Comparison of ENCODE assay signal across 17 cellular contexts in the genomic region with DNA sequence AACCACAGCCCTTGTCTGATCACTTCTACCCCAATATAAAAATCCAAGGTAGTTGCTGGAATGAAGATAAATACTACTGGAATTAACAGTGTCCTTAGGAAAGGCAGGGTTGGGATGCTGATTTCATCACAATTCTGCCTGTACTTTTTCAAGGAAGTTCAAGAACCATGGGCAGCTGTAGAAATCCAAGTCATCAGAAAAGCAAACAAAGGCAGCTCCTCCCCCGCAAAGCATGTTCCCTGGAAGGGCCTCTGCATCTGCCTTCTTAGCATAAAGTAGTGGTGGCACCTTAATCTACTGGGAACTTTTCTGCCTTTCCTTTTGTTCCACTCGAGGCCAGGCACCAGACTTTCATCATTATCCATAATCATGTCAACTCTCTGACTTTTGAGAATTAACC. TPM values are rescaled to one million over a fixed set of nuclear protein-coding genes. Genes with fewer than 3 reads are reported as not detected.
DNase-seq lines count a peak whose midpoint lies in the region; ATAC-seq, FAIRE-seq and TF ChIP-seq lines count a peak whose summit lies in the region.
"Had no signal": no experiment of that assay in that cellular context is flagged by ENCODE, and none has a peak within 500 bp of the region (broad histone marks: within the 10 kb centered on the region; RNA-seq: fewer than 3 reads in every experiment).

No MANE protein-coding gene starts in this region.

- TF ChIP-seq POLR2A in uterus (IDR thresholded peaks at IDR 0.05): no peak

- no TSS peak for BruUV-seq in Calu3 (replicated peaks; lab: Mats Ljungman, UMichigan)

- no peaks in the 10 kb centered on the region for H4K20me1 ChIP-seq in GM23338 (replicated peaks; ENCODE audit: insufficient read depth)
- H4K20me1 ChIP-seq: BLaER1 had no signal

- H3K4me1 ChIP-seq in GM23338 (ENCODE audit: insufficient read depth): peaks cover 8% of the 10 kb centered on the region; the same call in 1 of the 2 replicates
- no peaks in the 10 kb centered on the region for H3K4me1 ChIP-seq in uterus
- H3K4me1 ChIP-seq: A549, BLaER1 had no signal

- H3K4me2 ChIP-seq in GM23338: peak overlapping the region; percentile 24; the same call in 1 of the 2 replicates
- H3K4me2 ChIP-seq: A549, BLaER1 had no signal

- peaks cover 5% of the 10 kb centered on the region; the same call in 1 of the 2 replicates for H3K9me2 ChIP-seq in GM23338 (ENCODE audit: insufficient read depth)

- H3K27ac ChIP-seq in GM23338 (ENCODE audit: low read depth) (no peak overlapping the region), uterus (no peak overlapping the region)
- H3K27ac ChIP-seq: A549, BLaER1 had no signal

- H3K27me3 Mint-ChIP-seq in Calu3 (ENCODE audit: unreplicated experiment) (peaks cover 29% of the 10 kb centered on the region), GM23338 (ENCODE audit: insufficient read depth, low read depth, poor library complexity) (peaks cover 4% of the 10 kb centered on the region)
- peaks cover 3% of the 10 kb centered on the region for H3K27me3 Mint-ChIP-seq in T-helper 2 cell treated with Interferon-gamma antibody and Interleukin-4, amounts not matched to agents 5 μg/mL and 100 μg/mL, for 36 hours (ENCODE audit: low read depth)

- H2AFZ ChIP-seq in GM23338: no peak overlapping the region

- H3K4me3 Mint-ChIP-seq in Calu3 (ENCODE audit: low read depth, unreplicated experiment) (no peak overlapping the region), GM23338 (no peak overlapping the region; the same call in 2 of the 3 replicates)
- no peak overlapping the region for H3K4me3 Mint-ChIP-seq in T-helper 2 cell treated with Interferon-gamma antibody and Interleukin-4, amounts not matched to agents 5 μg/mL and 100 μg/mL, for 36 hours
- H3K4me3 Mint-ChIP-seq: CD4-positive, alpha-beta memory T cell had no signal

- no peaks in the 10 kb centered on the region for H3K27me3 ChIP-seq in GM23338 (ENCODE audit: insufficient read depth)
- H3K27me3 ChIP-seq in bronchial epithelial cell (ENCODE audit: control insufficient read depth, insufficient read depth, low read length): no peaks in the 10 kb centered on the region
- no peaks in the 10 kb centered on the region for H3K27me3 ChIP-seq in uterus
- H3K27me3 ChIP-seq: BLaER1 had no signal

- H3K36me3 ChIP-seq in GM23338 (ENCODE audit: insufficient read depth) (no peaks in the 10 kb centered on the region), bronchial epithelial cell (ENCODE audit: control insufficient read depth, insufficient read depth, low read length) (no peaks in the 10 kb centered on the region), uterus (no peaks in the 10 kb centered on the region)
- H3K36me3 ChIP-seq: BLaER1 had no signal

- H3K4me3 ChIP-seq in GM23338 (no peak overlapping the region), bronchial epithelial cell (ENCODE audit: low read depth, low read length) (no peak overlapping the region), uterus (no peak overlapping the region)
- H3K4me3 ChIP-seq: A549, BLaER1 had no signal

- H3K4me1 Mint-ChIP-seq in Calu3 (ENCODE audit: low read depth, unreplicated experiment) (no peaks in the 10 kb centered on the region), GM23338 (peaks cover 14% of the 10 kb centered on the region)
- H3K4me1 Mint-ChIP-seq in T-helper 2 cell treated with Interferon-gamma antibody and Interleukin-4, amounts not matched to agents 5 μg/mL and 100 μg/mL, for 36 hours (ENCODE audit: low read depth): no peaks in the 10 kb centered on the region
- H3K4me1 Mint-ChIP-seq: CD4-positive, alpha-beta memory T cell had no signal

- peak; percentile 4 for DNase-seq in Calu3
- DNase-seq in GM23338 (ENCODE audit: low spot score): peak; percentile 21
- DNase-seq in bronchial epithelial cell (ENCODE audit: low read depth): peak; percentile 69
- DNase-seq in kidney tubule cell (ENCODE audit: low spot score): peak; percentile 28
- no peak for DNase-seq in T-helper 2 cell treated with Interferon-gamma antibody and Interleukin-4, amounts not matched to agents 5 μg/mL and 100 μg/mL, for 36 hours (ENCODE audit: low spot score)
- DNase-seq in uterus: no peak
- DNase-seq in stimulated activated CD4-positive, alpha-beta T cell treated with anti-CD3 and anti-CD28 coated beads, Interleukin-4, amount 100 ng/mL, for 24 hours: no peak
- no peak for DNase-seq in activated CD8-positive, alpha-beta memory T cell treated with anti-CD3 and anti-CD28 coated beads, Interleukin-2, amount 50 U/mL, for 48 hours
- DNase-seq: CD4-positive, alpha-beta memory T cell; DMS79; NCI-H1417 treated with DMSO at 0.1 percent for 48 hours; NCI-H1930; NCI-H82; RPMI8226 had no signal

- no peaks in the 10 kb centered on the region for H3K79me2 ChIP-seq in GM23338 (replicated peaks; ENCODE audit: insufficient read depth)

- H3K9me3 Mint-ChIP-seq in Calu3 (ENCODE audit: low read depth, unreplicated experiment) (no peaks in the 10 kb centered on the region), GM23338 (no peaks in the 10 kb centered on the region)
- H3K9me3 Mint-ChIP-seq in T-helper 2 cell treated with Interferon-gamma antibody and Interleukin-4, amounts not matched to agents 5 μg/mL and 100 μg/mL, for 36 hours: no peaks in the 10 kb centered on the region
- H3K9me3 Mint-ChIP-seq: CD4-positive, alpha-beta memory T cell had no signal

- CTCF ChIA-PET in Calu3 (lab: Charles Lee): no interaction called here

- H3K36me3 Mint-ChIP-seq in Calu3 (ENCODE audit: insufficient read depth, unreplicated experiment) (no peaks in the 10 kb centered on the region), GM23338 (ENCODE audit: low read depth) (peaks cover 8% of the 10 kb centered on the region)
- no peaks in the 10 kb centered on the region for H3K36me3 Mint-ChIP-seq in T-helper 2 cell treated with Interferon-gamma antibody and Interleukin-4, amounts not matched to agents 5 μg/mL and 100 μg/mL, for 36 hours (ENCODE audit: low read depth)
- H3K36me3 Mint-ChIP-seq: CD4-positive, alpha-beta memory T cell had no signal

- intact Hi-C loops in Calu3 (cut with micrococcal nuclease; ENCODE audit: unreplicated experiment) (no loop called here), uterus (cut with DNase I; ENCODE audit: low total_unique reads) (no loop called here)

- H3K9me3 ChIP-seq in uterus: no peaks in the 10 kb centered on the region
- H3K9me3 ChIP-seq: A549, BLaER1 had no signal

- H3F3A ChIP-seq in GM23338 (replicated peaks; ENCODE audit: low read depth): no peaks in the 10 kb centered on the region

- ATAC-seq in GM23338: no peak
- ATAC-seq: A549 had no signal

- H3K27ac Mint-ChIP-seq in Calu3 (ENCODE audit: unreplicated experiment) (no peak overlapping the region), GM23338 (peak overlapping the region; percentile 41; the same call in 1 of the 2 replicates)
- H3K27ac Mint-ChIP-seq in T-helper 2 cell treated with Interferon-gamma antibody and Interleukin-4, amounts not matched to agents 5 μg/mL and 100 μg/mL, for 36 hours: no peak overlapping the region
- H3K27ac Mint-ChIP-seq: CD4-positive, alpha-beta memory T cell had no signal

- no peak for FAIRE-seq in bronchial epithelial cell (lab: Jason Lieb, UNC)
- FAIRE-seq: A549, H54 had no signal

- no peak for TF ChIP-seq CTCF in Calu3 (IDR thresholded peaks at IDR 0.05; ENCODE audit: unreplicated experiment)
- TF ChIP-seq CTCF in GM23338 (conservative IDR thresholded peaks at IDR 0.05; ENCODE audit: low read depth in 2 of 2): no peak
- TF ChIP-seq CTCF in bronchial epithelial cell (IDR thresholded peaks at IDR 0.05; ENCODE audit: insufficient read depth, low read length, severe bottlenecking): no peak
- no peak for TF ChIP-seq CTCF in uterus (IDR thresholded peaks at IDR 0.05)

TF ChIP-seq in GM23338, 12 proteins besides CTCF, POLR2A, EP300 and RAD21:
- TF ChIP-seq CREB1 (CRISPR knock-in tag; IDR thresholded peaks at IDR 0.05; ENCODE audit: low read depth) (no peak), EZH2phosphoT487 (IDR thresholded peaks at IDR 0.05; ENCODE audit: unreplicated experiment) (no peak)

RNA-seq across cellular contexts. Expression of gene ERC2, which starts 54.4 kb away (rescaled TPM):
- total RNA-seq in Calu3 (2022): 0.73 and 1.3 TPM in 2 replicates
- total RNA-seq in GM23338 (2014; rRNA removed; shearing (Covaris generic)): 11.8 and 12.2 TPM in 2 replicates
- 6.0 and 13.7 TPM in 2 replicates for polyA plus RNA-seq in GM23338 (2016; fragmentation: Nextera tagmentation; extraction: Ambion mirVana)
- total RNA-seq in bronchial epithelial cell: under 0.01 and 0.13 TPM in 2 replicates
- 1 to 10 TPM in 2 of 4 donors, not detected in 2; 1.7 to 5.5 TPM for total RNA-seq in uterus
- total RNA-seq: CD4-positive, alpha-beta memory T cell had no signal
- polyA plus RNA-seq: CD4-positive, alpha-beta memory T cell had no signal

Comparison
In these comparisons a context has a peak if more than half of its experiments do, and no peak if none do; other contexts are left out.
1. DNase-seq: peak in Calu3 (single experiment), GM23338 (single experiment), bronchial epithelial cell (single experiment) and kidney tubule cell (single experiment); none in T-helper 2 cell treated with Interferon-gamma antibody and Interleukin-4, amounts not matched to agents 5 μg/mL and 100 μg/mL, for 36 hours (single experiment), uterus (0 of 2), stimulated activated CD4-positive, alpha-beta T cell treated with anti-CD3 and anti-CD28 coated beads, Interleukin-4, amount 100 ng/mL, for 24 hours (single experiment) and activated CD8-positive, alpha-beta memory T cell treated with anti-CD3 and anti-CD28 coated beads, Interleukin-2, amount 50 U/mL, for 48 hours (single experiment).